ENCODE assay signal across 2 cellular contexts in the genomic region with DNA sequence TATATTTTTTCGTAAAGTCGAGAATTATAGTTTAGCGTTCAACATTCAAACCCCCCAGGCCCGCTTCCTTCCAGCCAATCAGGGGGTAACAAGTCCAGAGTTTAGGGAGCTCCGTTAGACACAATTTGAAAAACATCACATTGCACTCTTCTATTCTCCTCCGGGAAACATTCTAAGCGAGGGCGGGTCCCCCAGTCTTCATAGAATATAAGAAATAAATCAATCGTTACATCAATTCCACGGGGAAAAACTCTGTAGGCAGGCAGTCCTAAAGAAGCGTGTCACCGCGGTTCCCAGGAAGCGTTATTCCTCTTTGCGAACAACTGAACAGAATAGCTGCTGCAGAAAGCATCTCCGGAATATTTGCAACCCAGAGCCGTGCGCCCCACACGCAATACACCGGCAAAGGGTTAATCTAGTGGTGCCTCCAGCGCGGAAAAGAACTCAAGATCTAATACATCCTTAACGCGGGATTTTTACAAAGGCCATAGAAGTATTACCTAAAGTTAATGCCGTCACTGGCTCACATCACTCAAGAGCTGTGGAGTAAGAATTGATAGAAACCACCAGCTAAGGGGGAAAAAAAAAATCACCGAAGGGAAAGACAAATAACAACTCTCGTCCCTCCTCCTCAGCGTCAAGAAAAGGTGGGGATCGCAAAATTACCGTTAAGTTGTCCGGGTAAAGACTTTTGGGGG.
TF ChIP-seq lines count a peak whose summit lies in the region.

No MANE protein-coding gene starts in this region.

TF ChIP-seq in HEK293, 187 proteins besides CTCF, POLR2A, EP300 and RAD21 (continued from another document):
- TF ChIP-seq, protein P1, sequence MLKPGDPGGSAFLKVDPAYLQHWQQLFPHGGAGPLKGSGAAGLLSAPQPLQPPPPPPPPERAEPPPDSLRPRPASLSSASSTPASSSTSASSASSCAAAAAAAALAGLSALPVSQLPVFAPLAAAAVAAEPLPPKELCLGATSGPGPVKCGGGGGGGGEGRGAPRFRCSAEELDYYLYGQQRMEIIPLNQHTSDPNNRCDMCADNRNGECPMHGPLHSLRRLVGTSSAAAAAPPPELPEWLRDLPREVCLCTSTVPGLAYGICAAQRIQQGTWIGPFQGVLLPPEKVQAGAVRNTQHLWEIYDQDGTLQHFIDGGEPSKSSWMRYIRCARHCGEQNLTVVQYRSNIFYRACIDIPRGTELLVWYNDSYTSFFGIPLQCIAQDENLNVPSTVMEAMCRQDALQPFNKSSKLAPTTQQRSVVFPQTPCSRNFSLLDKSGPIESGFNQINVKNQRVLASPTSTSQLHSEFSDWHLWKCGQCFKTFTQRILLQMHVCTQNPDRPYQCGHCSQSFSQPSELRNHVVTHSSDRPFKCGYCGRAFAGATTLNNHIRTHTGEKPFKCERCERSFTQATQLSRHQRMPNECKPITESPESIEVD (tag by site-specific recombination; IDR thresholded peaks at IDR 0.05), result peak; percentile 41
- no peak for TF ChIP-seq ZNF426 (tag by site-specific recombination; IDR thresholded peaks at IDR 0.05)
- TF ChIP-seq, protein P2, sequence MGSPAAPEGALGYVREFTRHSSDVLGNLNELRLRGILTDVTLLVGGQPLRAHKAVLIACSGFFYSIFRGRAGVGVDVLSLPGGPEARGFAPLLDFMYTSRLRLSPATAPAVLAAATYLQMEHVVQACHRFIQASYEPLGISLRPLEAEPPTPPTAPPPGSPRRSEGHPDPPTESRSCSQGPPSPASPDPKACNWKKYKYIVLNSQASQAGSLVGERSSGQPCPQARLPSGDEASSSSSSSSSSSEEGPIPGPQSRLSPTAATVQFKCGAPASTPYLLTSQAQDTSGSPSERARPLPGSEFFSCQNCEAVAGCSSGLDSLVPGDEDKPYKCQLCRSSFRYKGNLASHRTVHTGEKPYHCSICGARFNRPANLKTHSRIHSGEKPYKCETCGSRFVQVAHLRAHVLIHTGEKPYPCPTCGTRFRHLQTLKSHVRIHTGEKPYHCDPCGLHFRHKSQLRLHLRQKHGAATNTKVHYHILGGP (tag by site-specific recombination; IDR thresholded peaks at IDR 0.05), result no peak
- TF ChIP-seq ZNF837 (tag by site-specific recombination; IDR thresholded peaks at IDR 0.05), result no peak
- no peak for TF ChIP-seq ZIC2 (tag by site-specific recombination; IDR thresholded peaks at IDR 0.05)
- TF ChIP-seq BCL11A (tag by site-specific recombination; IDR thresholded peaks at IDR 0.05; ENCODE audit: low read depth), result no peak
- no peak for TF ChIP-seq ZNF776 (tag by site-specific recombination; IDR thresholded peaks at IDR 0.05; ENCODE audit: borderline replicate concordance)
- TF ChIP-seq ZNF621 (tag by site-specific recombination; IDR thresholded peaks at IDR 0.05), result no peak
- TF ChIP-seq ZNF366 (tag by site-specific recombination; conservative IDR thresholded peaks at IDR 0.05), result 0 out of 2 replicates have a peak, but pooled peaks have one; percentile 38
- TF ChIP-seq, protein P3, sequence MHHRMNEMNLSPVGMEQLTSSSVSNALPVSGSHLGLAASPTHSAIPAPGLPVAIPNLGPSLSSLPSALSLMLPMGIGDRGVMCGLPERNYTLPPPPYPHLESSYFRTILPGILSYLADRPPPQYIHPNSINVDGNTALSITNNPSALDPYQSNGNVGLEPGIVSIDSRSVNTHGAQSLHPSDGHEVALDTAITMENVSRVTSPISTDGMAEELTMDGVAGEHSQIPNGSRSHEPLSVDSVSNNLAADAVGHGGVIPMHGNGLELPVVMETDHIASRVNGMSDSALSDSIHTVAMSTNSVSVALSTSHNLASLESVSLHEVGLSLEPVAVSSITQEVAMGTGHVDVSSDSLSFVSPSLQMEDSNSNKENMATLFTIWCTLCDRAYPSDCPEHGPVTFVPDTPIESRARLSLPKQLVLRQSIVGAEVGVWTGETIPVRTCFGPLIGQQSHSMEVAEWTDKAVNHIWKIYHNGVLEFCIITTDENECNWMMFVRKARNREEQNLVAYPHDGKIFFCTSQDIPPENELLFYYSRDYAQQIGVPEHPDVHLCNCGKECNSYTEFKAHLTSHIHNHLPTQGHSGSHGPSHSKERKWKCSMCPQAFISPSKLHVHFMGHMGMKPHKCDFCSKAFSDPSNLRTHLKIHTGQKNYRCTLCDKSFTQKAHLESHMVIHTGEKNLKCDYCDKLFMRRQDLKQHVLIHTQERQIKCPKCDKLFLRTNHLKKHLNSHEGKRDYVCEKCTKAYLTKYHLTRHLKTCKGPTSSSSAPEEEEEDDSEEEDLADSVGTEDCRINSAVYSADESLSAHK (tag by site-specific recombination; IDR thresholded peaks at IDR 0.05), result peak; percentile 69; the same call in 1 of the 2 replicates
- TF ChIP-seq ZNF629 (tag by site-specific recombination; IDR thresholded peaks at IDR 0.05), result peak; percentile 70
- TF ChIP-seq ZSCAN16 (tag by site-specific recombination; IDR thresholded peaks at IDR 0.05), result no peak
- TF ChIP-seq ZNF664 (tag by site-specific recombination; IDR thresholded peaks at IDR 0.05), result peak; percentile 66
- no peak for TF ChIP-seq ZBTB17 (tag by site-specific recombination; IDR thresholded peaks at IDR 0.05)
- peak; percentile 9; the same call in 1 of the 2 replicates for TF ChIP-seq ZNF341 (tag by site-specific recombination; IDR thresholded peaks at IDR 0.05; ENCODE audit: low read depth)
- TF ChIP-seq IKZF3 (tag by site-specific recombination; IDR thresholded peaks at IDR 0.05), result 0 out of 2 replicates have a peak, but pooled peaks have one; percentile 20
- TF ChIP-seq ZNF654 (tag by site-specific recombination; IDR thresholded peaks at IDR 0.05; ENCODE audit: low read depth), result no peak
- TF ChIP-seq ZNF292 (tag by site-specific recombination; IDR thresholded peaks at IDR 0.05; ENCODE audit: borderline replicate concordance, low read depth), result no peak
- TF ChIP-seq ZNF221 (tag by site-specific recombination; IDR thresholded peaks at IDR 0.05; ENCODE audit: borderline replicate concordance), result no peak
- peak; percentile 61; the same call in 1 of the 2 replicates for TF ChIP-seq PRDM1 (tag by site-specific recombination; IDR thresholded peaks at IDR 0.05)
- no peak for TF ChIP-seq ZNF707 (tag by site-specific recombination; IDR thresholded peaks at IDR 0.05)

TF ChIP-seq in K562, 482 proteins besides CTCF, POLR2A, EP300 and RAD21 (continued from another document):
- TF ChIP-seq, protein P4, sequence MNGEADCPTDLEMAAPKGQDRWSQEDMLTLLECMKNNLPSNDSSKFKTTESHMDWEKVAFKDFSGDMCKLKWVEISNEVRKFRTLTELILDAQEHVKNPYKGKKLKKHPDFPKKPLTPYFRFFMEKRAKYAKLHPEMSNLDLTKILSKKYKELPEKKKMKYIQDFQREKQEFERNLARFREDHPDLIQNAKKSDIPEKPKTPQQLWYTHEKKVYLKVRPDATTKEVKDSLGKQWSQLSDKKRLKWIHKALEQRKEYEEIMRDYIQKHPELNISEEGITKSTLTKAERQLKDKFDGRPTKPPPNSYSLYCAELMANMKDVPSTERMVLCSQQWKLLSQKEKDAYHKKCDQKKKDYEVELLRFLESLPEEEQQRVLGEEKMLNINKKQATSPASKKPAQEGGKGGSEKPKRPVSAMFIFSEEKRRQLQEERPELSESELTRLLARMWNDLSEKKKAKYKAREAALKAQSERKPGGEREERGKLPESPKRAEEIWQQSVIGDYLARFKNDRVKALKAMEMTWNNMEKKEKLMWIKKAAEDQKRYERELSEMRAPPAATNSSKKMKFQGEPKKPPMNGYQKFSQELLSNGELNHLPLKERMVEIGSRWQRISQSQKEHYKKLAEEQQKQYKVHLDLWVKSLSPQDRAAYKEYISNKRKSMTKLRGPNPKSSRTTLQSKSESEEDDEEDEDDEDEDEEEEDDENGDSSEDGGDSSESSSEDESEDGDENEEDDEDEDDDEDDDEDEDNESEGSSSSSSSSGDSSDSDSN (IDR thresholded peaks at IDR 0.05; ENCODE audit: borderline replicate concordance in 1 of 2, low read depth in 2 of 2, low read length in 2 of 2), result 0 out of 4 replicates have a peak, but pooled peaks of 1 of the 2 experiments have one; percentile 23
